Comparison of ENCODE assay signal across 19 cellular contexts in the genomic region with DNA sequence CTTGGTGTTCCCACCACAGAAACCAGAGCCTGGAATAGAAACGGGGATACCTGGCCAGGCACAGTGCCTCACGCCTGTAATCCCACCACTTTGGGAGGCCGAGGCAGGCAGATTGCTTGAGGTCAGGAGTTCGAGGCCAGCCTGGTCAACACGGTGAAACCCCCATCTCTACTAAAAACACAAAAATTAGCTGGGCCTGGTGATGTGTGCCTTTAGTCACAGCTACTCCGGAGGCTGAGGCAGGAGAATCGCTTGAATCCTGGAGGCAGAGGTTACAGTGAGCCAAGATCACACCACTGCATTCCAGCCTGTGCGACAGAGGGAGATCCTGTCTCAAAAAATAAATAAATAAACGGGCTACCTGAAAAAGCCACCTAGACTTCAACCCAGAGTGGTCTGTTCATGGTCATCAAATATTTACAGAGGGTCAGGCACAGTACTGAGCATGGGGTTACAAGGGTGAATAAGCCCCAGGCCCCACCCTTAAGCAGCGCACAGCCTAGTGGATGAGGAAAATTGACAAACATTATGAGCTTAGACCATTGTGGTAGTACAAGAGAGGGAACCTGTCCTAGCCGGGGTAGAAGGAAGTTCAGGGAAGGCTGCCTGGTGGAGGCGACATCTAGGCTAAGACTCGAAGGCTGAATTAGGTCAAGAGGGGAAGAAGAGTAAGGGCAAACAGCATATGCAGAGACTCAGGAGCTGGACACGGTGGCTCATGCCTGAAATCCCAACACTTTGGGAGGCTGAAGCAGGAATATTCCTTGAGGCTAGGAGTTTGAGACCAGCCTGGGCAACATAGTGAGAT. TPM values are rescaled to one million over a fixed set of nuclear protein-coding genes. Genes with fewer than 3 reads are reported as not detected.
DNase-seq lines count a peak whose midpoint lies in the region; ATAC-seq, FAIRE-seq and TF ChIP-seq lines count a peak whose summit lies in the region.
"Had no signal": no experiment of that assay in that cellular context is flagged by ENCODE, and none has a peak within 500 bp of the region (broad histone marks: within the 10 kb centered on the region; RNA-seq: fewer than 3 reads in every experiment).

No MANE protein-coding gene starts in this region.

- no peak for TF ChIP-seq POLR2A in right lobe of liver (IDR thresholded peaks at IDR 0.05)

- CTCF ChIA-PET in WTC11 (lab: Charles Lee), result interaction anchor here (0.5 to 1.4 kb wide), 4 partner anchors 37 to 201 kb away, joined by 3 to 6 read pairs (median 5); no protein-coding TSS in a partner anchor

- H3K27me3 ChIP-seq in right lobe of liver, result no peaks in the 10 kb centered on the region
- H3K27me3 ChIP-seq: BE2C had no signal

- DNase-seq in DMS53 (lab: John Stamatoyannopoulos, UW) (peak; percentile 42), DMS53 treated with DMSO at 0.1 percent for 48 hours (lab: John Stamatoyannopoulos, UW; ENCODE audit: unreplicated experiment) (no peak), WTC11 (ENCODE audit: low spot score) (no peak), right lobe of liver (no peak), type B pancreatic cell (ENCODE audit: extremely low spot score, unreplicated experiment) (no peak), NK-92 (lab: John Stamatoyannopoulos, UW; ENCODE audit: unreplicated experiment) (no peak), RCC 7860 (ENCODE audit: low spot score) (no peak)
- DNase-seq in activated naive CD4-positive, alpha-beta T cell treated with anti-CD3 and anti-CD28 coated beads, Interleukin-2, amount 50 U/mL, for 16 hours, result no peak
- DNase-seq: BE2C; CD8-positive, alpha-beta T cell; GF-D8; GOT3; Kasumi-1; NCI-H1105; NCI-H1694; NCI-H524 had no signal

- H3K27me3 Mint-ChIP-seq in WTC11 (ENCODE audit: low read depth) (no peaks in the 10 kb centered on the region), type B pancreatic cell (no peaks in the 10 kb centered on the region)

- POLR2A ChIA-PET in WTC11 (lab: Charles Lee), result interaction anchor here (0.7 kb wide), 1 partner anchor 32 kb away, joined by 3 read pairs; no protein-coding TSS in a partner anchor

- no peaks in the 10 kb centered on the region for H3K36me3 ChIP-seq in right lobe of liver
- H3K36me3 ChIP-seq: BE2C had no signal

- H3K9me3 Mint-ChIP-seq in WTC11 (no peaks in the 10 kb centered on the region), type B pancreatic cell (no peaks in the 10 kb centered on the region)
- H3K9me3 Mint-ChIP-seq: CD8-positive, alpha-beta T cell had no signal

- H3K4me1 ChIP-seq in right lobe of liver, result peaks cover 0 to 19% (median 7%) of the 10 kb centered on the region in 4 donors
- H3K4me1 ChIP-seq: BE2C had no signal

- H3K4me3 ChIP-seq in right lobe of liver, result no peak overlapping the region

- intact Hi-C loops in right lobe of liver (cut with DNase I), result no loop called here

- FAIRE-seq in RCC 7860 (lab: Jason Lieb, UNC), result no peak
- FAIRE-seq: GM12891, GM18507 had no signal

- H3K36me3 Mint-ChIP-seq in WTC11 (0 out of 2 replicates have a peak, but pooled peaks cover 2% of the 10 kb centered on the region), type B pancreatic cell (no peaks in the 10 kb centered on the region)
- H3K36me3 Mint-ChIP-seq: CD8-positive, alpha-beta T cell had no signal

- H3K27ac Mint-ChIP-seq in WTC11 (peak overlapping the region; percentile 32), type B pancreatic cell (peak overlapping the region; percentile 27)

- H3K4me3 Mint-ChIP-seq in WTC11, result no peak overlapping the region
- H3K4me3 Mint-ChIP-seq in type B pancreatic cell, result no peak overlapping the region
- H3K4me3 Mint-ChIP-seq: CD8-positive, alpha-beta T cell had no signal

- H3K4me1 Mint-ChIP-seq in WTC11 (peaks cover 8% of the 10 kb centered on the region; the same call in 1 of the 2 replicates), type B pancreatic cell (ENCODE audit: unreplicated experiment) (peaks cover 11% of the 10 kb centered on the region)

- TF ChIP-seq CTCF in WTC11 (IDR thresholded peaks at IDR 0.05), result no peak
- TF ChIP-seq CTCF in right lobe of liver (IDR thresholded peaks at IDR 0.05), result no peak
- TF ChIP-seq CTCF in type B pancreatic cell (conservative IDR thresholded peaks at IDR 0.05), result no peak

- no peak for ATAC-seq in WTC11
- peak; percentile 39 to 68 (median 64) for ATAC-seq in right lobe of liver
- ATAC-seq: CD8-positive, alpha-beta T cell had no signal

- WGBS in right lobe of liver (ENCODE audit: insufficient coverage, low coverage, low lambda C conversion rate, missing lambda C conversion rate), result 23% methylated on average over 9 of the region's 14 CpGs

- no peak overlapping the region for H3K27ac ChIP-seq in right lobe of liver

- H3K9me3 ChIP-seq in right lobe of liver, result no peaks in the 10 kb centered on the region
- H3K9me3 ChIP-seq: BE2C had no signal

TF ChIP-seq in WTC11, 78 proteins besides CTCF, POLR2A, EP300 and RAD21:
- TF ChIP-seq CBFB (CRISPR knock-in tag; IDR thresholded peaks at IDR 0.05; ENCODE audit: low read depth), result no peak
- TF ChIP-seq, protein P1, sequence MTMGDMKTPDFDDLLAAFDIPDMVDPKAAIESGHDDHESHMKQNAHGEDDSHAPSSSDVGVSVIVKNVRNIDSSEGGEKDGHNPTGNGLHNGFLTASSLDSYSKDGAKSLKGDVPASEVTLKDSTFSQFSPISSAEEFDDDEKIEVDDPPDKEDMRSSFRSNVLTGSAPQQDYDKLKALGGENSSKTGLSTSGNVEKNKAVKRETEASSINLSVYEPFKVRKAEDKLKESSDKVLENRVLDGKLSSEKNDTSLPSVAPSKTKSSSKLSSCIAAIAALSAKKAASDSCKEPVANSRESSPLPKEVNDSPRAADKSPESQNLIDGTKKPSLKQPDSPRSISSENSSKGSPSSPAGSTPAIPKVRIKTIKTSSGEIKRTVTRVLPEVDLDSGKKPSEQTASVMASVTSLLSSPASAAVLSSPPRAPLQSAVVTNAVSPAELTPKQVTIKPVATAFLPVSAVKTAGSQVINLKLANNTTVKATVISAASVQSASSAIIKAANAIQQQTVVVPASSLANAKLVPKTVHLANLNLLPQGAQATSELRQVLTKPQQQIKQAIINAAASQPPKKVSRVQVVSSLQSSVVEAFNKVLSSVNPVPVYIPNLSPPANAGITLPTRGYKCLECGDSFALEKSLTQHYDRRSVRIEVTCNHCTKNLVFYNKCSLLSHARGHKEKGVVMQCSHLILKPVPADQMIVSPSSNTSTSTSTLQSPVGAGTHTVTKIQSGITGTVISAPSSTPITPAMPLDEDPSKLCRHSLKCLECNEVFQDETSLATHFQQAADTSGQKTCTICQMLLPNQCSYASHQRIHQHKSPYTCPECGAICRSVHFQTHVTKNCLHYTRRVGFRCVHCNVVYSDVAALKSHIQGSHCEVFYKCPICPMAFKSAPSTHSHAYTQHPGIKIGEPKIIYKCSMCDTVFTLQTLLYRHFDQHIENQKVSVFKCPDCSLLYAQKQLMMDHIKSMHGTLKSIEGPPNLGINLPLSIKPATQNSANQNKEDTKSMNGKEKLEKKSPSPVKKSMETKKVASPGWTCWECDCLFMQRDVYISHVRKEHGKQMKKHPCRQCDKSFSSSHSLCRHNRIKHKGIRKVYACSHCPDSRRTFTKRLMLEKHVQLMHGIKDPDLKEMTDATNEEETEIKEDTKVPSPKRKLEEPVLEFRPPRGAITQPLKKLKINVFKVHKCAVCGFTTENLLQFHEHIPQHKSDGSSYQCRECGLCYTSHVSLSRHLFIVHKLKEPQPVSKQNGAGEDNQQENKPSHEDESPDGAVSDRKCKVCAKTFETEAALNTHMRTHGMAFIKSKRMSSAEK (CRISPR knock-in tag; IDR thresholded peaks at IDR 0.05; ENCODE audit: borderline replicate concordance), result no peak
- no peak for TF ChIP-seq ZNF423 (CRISPR knock-in tag; IDR thresholded peaks at IDR 0.05)
- TF ChIP-seq SOX15 (CRISPR knock-in tag; IDR thresholded peaks at IDR 0.05), result no peak
- TF ChIP-seq FOXK1 (CRISPR knock-in tag; IDR thresholded peaks at IDR 0.05), result no peak
- no peak for TF ChIP-seq ZNF416 (CRISPR knock-in tag; IDR thresholded peaks at IDR 0.05)
- TF ChIP-seq PREB (CRISPR knock-in tag; IDR thresholded peaks at IDR 0.05; ENCODE audit: borderline replicate concordance), result no peak

RNA-seq across cellular contexts. Expression of gene PCIF1, which starts 7.2 kb away (rescaled TPM):
- total RNA-seq in WTC11 (2021) (37.7 to 42.2 TPM (median 39.4 TPM) in 3 replicates), right lobe of liver (10 to 100 TPM in 2 of 6 experiments, 1 to 10 TPM in 4; 7.8 to 12.1 (median 9.5) TPM), type B pancreatic cell (ENCODE audit: low replicate concordance) (35.0 and 37.6 TPM in 2 replicates)

RNA-seq across cellular contexts. Expression of gene PLTP, which starts 15.3 kb away (rescaled TPM):
- 109 to 135 TPM (median 133 TPM) in 3 replicates for total RNA-seq in WTC11 (2021)
- total RNA-seq in right lobe of liver, result 10 to 100 TPM in 5 of 6 experiments, 1 to 10 TPM in 1; 9.6 to 70.2 (median 35.6) TPM
- total RNA-seq in type B pancreatic cell (ENCODE audit: low replicate concordance), result 40.7 and 96.5 TPM in 2 replicates
- total RNA-seq: CD8-positive, alpha-beta T cell had no signal

RNA-seq across cellular contexts. Expression of gene CTSA, which starts 36.1 kb away (rescaled TPM):
- 44.2 to 48.3 TPM (median 47.2 TPM) in 3 replicates for total RNA-seq in WTC11 (2021)
- total RNA-seq in right lobe of liver, result 100 to 1,000 TPM in 3 of 6 experiments, 10 to 100 TPM in 3; 54.4 to 194 (median 134) TPM
- total RNA-seq in type B pancreatic cell (ENCODE audit: low replicate concordance), result 142 and 174 TPM in 2 replicates

RNA-seq across cellular contexts. Expression of gene NEURL2, which starts 36.3 kb away (rescaled TPM):
- total RNA-seq in WTC11 (2021) (6.1 to 8.3 TPM (median 6.6 TPM) in 3 replicates), right lobe of liver (1 to 10 TPM; 3.6 to 8.8 (median 5.4) TPM), type B pancreatic cell (ENCODE audit: low replicate concordance) (6.4 TPM in 2 replicates)

RNA-seq across cellular contexts. Expression of gene SPATA25, which starts 39.9 kb away (rescaled TPM):
- total RNA-seq in WTC11 (2021), result 3.3 to 4.5 TPM (median 3.7 TPM) in 3 replicates
- total RNA-seq in right lobe of liver, result 1 to 10 TPM in 5 of 6 experiments, under 1 TPM in 1; 0.50 to 3.2 (median 2.0) TPM
- 2.6 and 4.2 TPM in 2 replicates for total RNA-seq in type B pancreatic cell (ENCODE audit: low replicate concordance)
- total RNA-seq: Daoy had no signal
